Comparison of ENCODE assay signal across 33 cellular contexts in genomic region chr15:54046093-54046492, GRCh38.
"Had no signal": no experiment of that assay in that cellular context is flagged by ENCODE, and none has a peak within 500 bp of the region (broad histone marks: within the 10 kb centered on the region; RNA-seq: fewer than 3 reads in every experiment).

No MANE protein-coding gene starts in this region.

- H3K9me3 ChIP-seq: colonic mucosa, esophagus squamous epithelium, gastroesophageal sphincter had no signal

- H3K36me3 ChIP-seq: brain microvascular endothelial cell, colonic mucosa, esophagus squamous epithelium, gastroesophageal sphincter, heart right ventricle, WERI-Rb-1 had no signal

- DNase-seq: activated B cell treated with CpG ODN at 0.5 μM for 24 hours; activated CD4-positive, alpha-beta T cell treated with anti-CD3 and anti-CD28 coated beads for 48 hours; activated CD4-positive, alpha-beta T cell treated with anti-CD3 and anti-CD28 coated beads, Interleukin-2, amount 50 U/mL, for 1 hour; activated CD4-positive, alpha-beta T cell treated with anti-CD3 and anti-CD28 coated beads, Interleukin-2, amount 50 U/mL, for 48 hours; activated CD8-positive, alpha-beta memory T cell treated with anti-CD3 and anti-CD28 coated beads, Interleukin-2, amount 10 ng/mL, durations not matched to agents 7 days and 5 days; activated CD8-positive, alpha-beta memory T cell treated with anti-CD3 and anti-CD28 coated beads, Interleukin-2, amount 50 U/mL, for 4 hours; activated CD8-positive, alpha-beta T cell treated with anti-CD3 and anti-CD28 coated beads for 36 hours; activated gamma-delta T cell; activated naive CD4-positive, alpha-beta T cell; activated naive CD4-positive, alpha-beta T cell treated with anti-CD3 and anti-CD28 coated beads, Interleukin-2, amount 10 ng/mL, durations not matched to agents 7 days and 5 days; activated T-cell treated with anti-CD3 and anti-CD28 coated beads, Interleukin-2, amount 50 U/mL, for 1 hour; activated T-cell treated with anti-CD3 and anti-CD28 coated beads, Interleukin-2, amount 50 U/mL, for 72 hours; amniotic stem cell; anterior cingulate cortex; brain microvascular endothelial cell; caudate nucleus; cerebellar nuclear complex; colonic mucosa; effector CD8-positive, alpha-beta T cell; erythroblast; esophagus squamous epithelium; foreskin melanocyte; heart right ventricle; T-helper 1 cell; T-helper 17 cell; T1000; WERI-Rb-1 had no signal

- H3K27me3 ChIP-seq: brain microvascular endothelial cell, colonic mucosa, esophagus squamous epithelium, gastroesophageal sphincter, heart right ventricle, hepatocyte had no signal

- H2AFZ ChIP-seq: hepatocyte had no signal

- FAIRE-seq: astrocyte, endometrium, endothelial cell of umbilical vein had no signal

- H3K4me1 ChIP-seq: colonic mucosa, esophagus squamous epithelium, gastroesophageal sphincter, heart right ventricle had no signal

- H3K4me3 ChIP-seq: colonic mucosa, esophagus squamous epithelium, gastroesophageal sphincter, heart right ventricle, hepatocyte had no signal

- H3K27ac ChIP-seq: brain microvascular endothelial cell, colonic mucosa, esophagus squamous epithelium, gastroesophageal sphincter, heart right ventricle, hepatocyte, WERI-Rb-1 had no signal

- ATAC-seq: activated CD4-positive, CD25-positive, alpha-beta regulatory T cell treated with anti-CD3 and anti-CD28 coated beads, Interleukin-2, amount 50 U/mL, for 24 hours; activated CD8-positive, alpha-beta memory T cell treated with anti-CD3 and anti-CD28 coated beads, Interleukin-2, amount 10 ng/mL, durations not matched to agents 7 days and 5 days; activated CD8-positive, alpha-beta T cell treated with anti-CD3 and anti-CD28 coated beads for 36 hours; activated T-cell treated with anti-CD3 and anti-CD28 coated beads, Interleukin-2, amount 50 U/mL, for 72 hours; gastroesophageal sphincter; heart right ventricle; T-helper 17 cell had no signal

- H3K79me2 ChIP-seq: hepatocyte had no signal

- H3K4me2 ChIP-seq: hepatocyte had no signal
